20 cellular contexts compared by ENCODE assay signal in genomic region chr1:228410671-228411070, GRCh38. TPM values are rescaled to one million over a fixed set of nuclear protein-coding genes. Genes with fewer than 3 reads are reported as not detected.
DNase-seq lines count a peak whose midpoint lies in the region; ATAC-seq and TF ChIP-seq lines count a peak whose summit lies in the region.
"Had no signal": no experiment of that assay in that cellular context is flagged by ENCODE, and none has a peak within 500 bp of the region (broad histone marks: within the 10 kb centered on the region; RNA-seq: fewer than 3 reads in every experiment).

No MANE protein-coding gene starts in this region.

- 91 to 96% (median 94%) methylated on average over 10 to 11 of the region's 11 CpGs for WGBS in spleen, 5 donors

- H3K9me3 ChIP-seq in Caco-2 (no peaks in the 10 kb centered on the region), T-helper 17 cell (ENCODE audit: control insufficient read depth, low read length, poor library complexity, severe bottlenecking) (no peaks in the 10 kb centered on the region), spleen (no peaks in the 10 kb centered on the region)

- no peaks in the 10 kb centered on the region for H3K27me3 ChIP-seq in Caco-2 (replicated peaks; ENCODE audit: control insufficient read depth, insufficient read depth, low read length)
- peaks cover 0 to 13% (median 3%) of the 10 kb centered on the region in 7 donors for H3K27me3 ChIP-seq in spleen (replicated peaks in 1 of 7)

- no peak for ATAC-seq in T-helper 17 cell
- no peak for ATAC-seq in HG03139 (IDR thresholded peaks at IDR 0.05; ENCODE audit: unreplicated experiment)
- ATAC-seq: Panc1 had no signal

- TF ChIP-seq POLR2A in spleen (IDR thresholded peaks at IDR 0.05): no peak

- no peaks in the 10 kb centered on the region for H3K36me3 ChIP-seq in Caco-2 (ENCODE audit: control insufficient read depth, insufficient read depth, low read length)
- H3K36me3 ChIP-seq in spleen: peaks cover 0 to 32% (median 2%) of the 10 kb centered on the region in 6 donors

- peaks cover 8% of the 10 kb centered on the region for H3K4me1 Mint-ChIP-seq in Caco-2 (ENCODE audit: low read depth, unreplicated experiment)
- peaks cover 10% of the 10 kb centered on the region for H3K4me1 Mint-ChIP-seq in T-helper 17 cell
- peaks cover 46% of the 10 kb centered on the region for H3K4me1 Mint-ChIP-seq in mesothelial cell of epicardium

- no TSS peak for BruUV-seq in Caco-2 (replicated peaks; lab: Mats Ljungman, UMichigan)

- CTCF ChIA-PET in Caco-2 (lab: Charles Lee): no interaction called here

- H3K4me3 ChIP-seq in Caco-2 (ENCODE audit: low read depth, low read length) (no peak overlapping the region), spleen (no peak overlapping the region)

- H3K4me1 ChIP-seq in Caco-2 (peaks cover 14% of the 10 kb centered on the region), spleen (peaks cover 4 to 51% (median 27%) of the 10 kb centered on the region in 6 donors)

- H3K27ac ChIP-seq in spleen: peak overlapping the region in 2 of 8 donors; percentile 54 to 55
- no peak overlapping the region for H3K27ac ChIP-seq in substantia nigra (ENCODE audit: low read depth, low read length, poor library complexity, severe bottlenecking)

- H3K27ac Mint-ChIP-seq in Caco-2 (ENCODE audit: unreplicated experiment) (no peak overlapping the region), T-helper 17 cell (peak overlapping the region; percentile 72), mesothelial cell of epicardium (peak overlapping the region; percentile 56)

- no peak for TF ChIP-seq CTCF in Caco-2 (IDR thresholded peaks at IDR 0.05; ENCODE audit: insufficient read depth in 1 of 2, low read depth in 1 of 2, low read length in 1 of 2, severe bottlenecking in 1 of 2, unreplicated experiment in 1 of 2)
- TF ChIP-seq CTCF in mesothelial cell of epicardium (IDR thresholded peaks at IDR 0.05; ENCODE audit: unreplicated experiment): no peak
- no peak for TF ChIP-seq CTCF in spleen (IDR thresholded peaks at IDR 0.05 in 8 of 11, conservative IDR thresholded peaks at IDR 0.05 in 3 of 11)

- intact Hi-C loops in Caco-2 (cut with micrococcal nuclease; ENCODE audit: unreplicated experiment): no loop called here
- intact Hi-C loops in spleen (cut with DNase I; ENCODE audit: low total_unique reads): no loop called here

- H3K36me3 Mint-ChIP-seq in Caco-2 (ENCODE audit: insufficient read depth, unreplicated experiment) (peaks cover 34% of the 10 kb centered on the region), T-helper 17 cell (ENCODE audit: low read depth) (no peaks in the 10 kb centered on the region), mesothelial cell of epicardium (peaks cover 2% of the 10 kb centered on the region)

- no peaks in the 10 kb centered on the region for H3K27me3 Mint-ChIP-seq in Caco-2 (ENCODE audit: insufficient read depth, unreplicated experiment)
- peaks cover 7% of the 10 kb centered on the region for H3K27me3 Mint-ChIP-seq in T-helper 17 cell
- no peaks in the 10 kb centered on the region for H3K27me3 Mint-ChIP-seq in mesothelial cell of epicardium (ENCODE audit: low read depth)

- peak overlapping the region; percentile 24 for H3K4me3 Mint-ChIP-seq in Caco-2 (ENCODE audit: unreplicated experiment)
- H3K4me3 Mint-ChIP-seq in T-helper 17 cell: no peak overlapping the region
- no peak overlapping the region for H3K4me3 Mint-ChIP-seq in mesothelial cell of epicardium

- H3K9me3 Mint-ChIP-seq in Caco-2 (ENCODE audit: unreplicated experiment) (no peaks in the 10 kb centered on the region), mesothelial cell of epicardium (no peaks in the 10 kb centered on the region)

- POLR2A ChIA-PET in Caco-2 (lab: Charles Lee): no interaction called here

- no peak for DNase-seq in Caco-2
- DNase-seq in T-helper 17 cell: no peak
- no peak for DNase-seq in mesothelial cell of epicardium (ENCODE audit: low spot score in 2 of 2, unreplicated experiment in 2 of 2)
- peak; percentile 77 for DNase-seq in spleen
- no peak for DNase-seq in substantia nigra (lab: John Stamatoyannopoulos, UW)
- no peak for DNase-seq in activated CD8-positive, alpha-beta memory T cell treated with anti-CD3 and anti-CD28 coated beads, Interleukin-2, amount 50 U/mL, for 48 hours
- DNase-seq: KBM-7, NCI-H1105, NCI-H1436 treated with DMSO at 0.1 percent for 48 hours, NCI-H187 treated with DMSO at 0.1 percent for 48 hours, NCI-H2107, NCI-H446 treated with DMSO at 0.1 percent for 48 hours, NCI-H526, SHP77 had no signal

RNA-seq across cellular contexts. Expression of gene TRIM11, which starts 4.0 kb away (rescaled TPM):
- total RNA-seq in Caco-2 (2022) (48.3 and 51.7 TPM in 2 replicates), T-helper 17 cell (10 to 100 TPM; 35.5 to 52.5 TPM), mesothelial cell of epicardium (39.7 to 40.4 TPM (median 40.2 TPM) in 3 replicates), spleen (10 to 100 TPM; 33.4 to 49.4 (median 39.8) TPM)
- polyA plus RNA-seq in spleen: 10 to 100 TPM; 14.1 to 26.8 (median 20.7) TPM

RNA-seq across cellular contexts. Expression of gene TRIM17, which starts 6.0 kb away (rescaled TPM):
- total RNA-seq in Caco-2 (2022) (4.0 and 4.5 TPM in 2 replicates), T-helper 17 cell (1 to 10 TPM in 1 of 2 donors, under 1 TPM in 1; 0.47 to 2.0 TPM), mesothelial cell of epicardium (28.2 to 30.6 TPM (median 28.8 TPM) in 3 replicates), spleen (1 to 10 TPM; 3.5 to 7.1 (median 5.4) TPM)
- polyA plus RNA-seq in spleen: 1 to 10 TPM in 1 of 3 donors, under 1 TPM in 2; 0.36 to 4.0 (median 0.96) TPM
- total RNA-seq: A172, LHCN-M2, MCF 10A, SK-MEL-5 had no signal
